10 cellular contexts compared by ENCODE assay signal in genomic region chr15:96336045-96336642, GRCh38. TPM values are rescaled to one million over a fixed set of nuclear protein-coding genes. Genes with fewer than 3 reads are reported as not detected.
DNase-seq lines count a peak whose midpoint lies in the region; ATAC-seq and TF ChIP-seq lines count a peak whose summit lies in the region.
"Had no signal": no experiment of that assay in that cellular context is flagged by ENCODE, and none has a peak within 500 bp of the region (broad histone marks: within the 10 kb centered on the region; RNA-seq: fewer than 3 reads in every experiment).

No MANE protein-coding gene starts in this region.

- H3K9me3 Mint-ChIP-seq in type B pancreatic cell = no peaks in the 10 kb centered on the region

- H3K4me3 ChIP-seq in cardiac fibroblast (replicated peaks in 1 of 2; ENCODE audit: low read depth in 2 of 2, low read length in 2 of 2) = peak overlapping the region; percentile 83 to 92

- H3K36me3 Mint-ChIP-seq in type B pancreatic cell = peaks cover 79% of the 10 kb centered on the region

- ATAC-seq in GM21737 (IDR thresholded peaks at IDR 0.05; ENCODE audit: unreplicated experiment) = no peak

- H3K4me3 Mint-ChIP-seq in type B pancreatic cell = peak overlapping the region; percentile 95

- H3K27me3 Mint-ChIP-seq in type B pancreatic cell = peaks cover 20% of the 10 kb centered on the region

- H3K27ac Mint-ChIP-seq in type B pancreatic cell = peak overlapping the region; percentile 93

- peaks cover 40% of the 10 kb centered on the region for H3K4me1 Mint-ChIP-seq in type B pancreatic cell (ENCODE audit: unreplicated experiment)

- no peak for TF ChIP-seq CTCF in cardiac fibroblast (IDR thresholded peaks at IDR 0.05; ENCODE audit: low read depth, low read length)
- TF ChIP-seq CTCF in type B pancreatic cell (conservative IDR thresholded peaks at IDR 0.05) = no peak

- DNase-seq in SIG-M5 treated with dmso at 0.1 percent for 504 hours (lab: John Stamatoyannopoulos, UW; ENCODE audit: unreplicated experiment) = peak; percentile 14
- DNase-seq in SIG-M5 (lab: John Stamatoyannopoulos, UW) = no peak
- peak in 1 of 2 donors; percentile 39 for DNase-seq in cardiac fibroblast (ENCODE audit: low read depth in 2 of 2)
- peak; percentile 23 to 35 for DNase-seq in lung microvascular endothelial cell (ENCODE audit: low read depth in 2 of 2)
- DNase-seq in type B pancreatic cell (ENCODE audit: extremely low spot score, unreplicated experiment) = no peak
- DNase-seq in SW480 (ENCODE audit: low spot score) = no peak
- DNase-seq in ecto neural progenitor cell (ENCODE audit: low spot score) = no peak
- DNase-seq: activated naive CD4-positive, alpha-beta T cell; islet precursor cell had no signal

RNA-seq across cellular contexts. Expression of gene NR2F2, which starts 5.6 kb away (rescaled TPM):
- total RNA-seq in lung microvascular endothelial cell (17.4 and 25.0 TPM in 2 replicates), type B pancreatic cell (ENCODE audit: low replicate concordance) (135 and 270 TPM in 2 replicates)

Comparison
In these comparisons a context has a peak if more than half of its experiments do, and no peak if none do; other contexts are left out.
1. DNase-seq: peak in SIG-M5 treated with dmso at 0.1 percent for 504 hours (single experiment) and lung microvascular endothelial cell (2 of 2); none in SIG-M5 (single experiment), type B pancreatic cell (single experiment), SW480 (single experiment) and ecto neural progenitor cell (single experiment).